In the genomic region with DNA sequence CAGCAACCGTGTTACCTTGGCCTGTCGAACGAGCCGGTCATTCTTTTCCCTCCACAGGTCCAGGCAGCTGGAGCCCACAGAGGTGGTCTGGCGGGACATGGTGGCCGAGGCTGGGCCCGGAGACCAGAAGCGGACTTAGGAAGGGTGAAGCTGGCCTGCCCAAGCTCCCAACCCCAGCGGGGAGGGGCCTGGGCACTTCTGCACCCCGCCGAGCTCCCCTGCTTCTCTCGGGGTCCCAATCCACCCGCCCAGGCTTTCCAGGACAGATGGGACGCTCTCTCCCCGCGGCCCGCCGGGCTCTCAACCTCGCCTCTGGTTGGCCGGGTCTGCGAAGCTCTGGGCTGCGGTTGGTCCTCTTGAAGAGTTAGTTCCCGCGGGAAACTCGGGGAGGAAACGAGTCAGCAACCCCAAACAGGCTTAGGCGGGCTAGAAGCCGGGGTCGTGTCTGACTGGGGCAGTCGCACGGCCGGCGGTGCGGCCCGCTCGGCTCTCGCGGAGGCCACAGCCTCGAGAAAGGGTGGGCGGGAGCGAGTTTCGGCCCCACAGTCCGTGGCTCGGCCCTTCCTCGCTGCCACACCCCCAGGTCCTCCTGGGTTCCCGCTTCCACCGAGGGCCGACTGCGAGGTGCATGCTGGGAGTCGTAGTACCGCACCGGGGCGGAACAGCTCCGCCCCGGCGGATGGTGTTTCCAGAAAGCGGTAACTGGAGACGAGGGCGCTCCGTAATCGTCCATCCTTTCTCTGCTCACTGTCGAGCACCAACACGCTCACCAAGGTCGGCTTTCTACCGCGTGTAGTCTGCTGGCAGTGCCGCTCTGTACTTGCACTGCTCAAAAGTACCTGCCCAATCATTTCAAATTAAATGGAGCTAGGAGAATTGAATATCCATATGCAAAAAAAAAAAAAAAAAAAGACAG, we compare ENCODE assay signal across 8 cellular contexts. TPM values are rescaled to one million over a fixed set of nuclear protein-coding genes. Genes with fewer than 3 reads are reported as not detected.
DNase-seq lines count a peak whose midpoint lies in the region; TF ChIP-seq lines count a peak whose summit lies in the region.

A gene (minus strand): TSS at position 517 of the 916 bp plus-strand sequence. CDS start 418 bp downstream, at position 99.

- TF ChIP-seq POLR2A in stomach (IDR thresholded peaks at IDR 0.05): no peak

- no peaks in the 10 kb centered on the region for H4K20me1 ChIP-seq in neural cell (ENCODE audit: insufficient read depth)

- intact Hi-C loops in stomach (cut with DNase I; ENCODE audit: low total_unique reads): no loop called here

- H3K9me2 ChIP-seq in neural cell (ENCODE audit: insufficient read depth, low read length): no peaks in the 10 kb centered on the region

- peak within 1 kb of the TSS; percentile 61 for H2AFZ ChIP-seq in neural cell (ENCODE audit: low read depth, low read length)

- TF ChIP-seq RAD21 in neural cell (conservative IDR thresholded peaks at IDR 0.05): peak; percentile 28

- H3K9ac ChIP-seq in neural cell (ENCODE audit: low read length): peak within 1 kb of the TSS; percentile 65

- H3K4me3 ChIP-seq in fibroblast of villous mesenchyme (ENCODE audit: low read depth, low read length) (peak within 1 kb of the TSS; percentile 80), neural cell (ENCODE audit: low read length) (peak within 1 kb of the TSS; percentile 93), stomach (peak within 1 kb of the TSS; percentile 61 to 76 (median 70))

- H3K4me2 ChIP-seq in neural cell (ENCODE audit: low read length): peak within 1 kb of the TSS; percentile 54

- H3F3A ChIP-seq in neural cell (ENCODE audit: insufficient read depth, low read length, poor library complexity, severe bottlenecking): no peaks in the 10 kb centered on the region

- WGBS in stomach, 5 donors: 0 to 1% (median 0%) methylated on average over 30 to 67 of the region's 67 CpGs

- peak; percentile 41 for TF ChIP-seq EP300 in neural cell (conservative IDR thresholded peaks at IDR 0.05; ENCODE audit: poor library complexity, severe bottlenecking)
- TF ChIP-seq EP300 in stomach (IDR thresholded peaks at IDR 0.05): no peak

- TF ChIP-seq CTCF in fibroblast of villous mesenchyme (IDR thresholded peaks at IDR 0.05; ENCODE audit: insufficient read depth, low read depth, low read length): no peak
- peak; percentile 40 for TF ChIP-seq CTCF in neural cell (IDR thresholded peaks at IDR 0.05; ENCODE audit: poor library complexity, severe bottlenecking)
- no peak for TF ChIP-seq CTCF in stomach (IDR thresholded peaks at IDR 0.05)

- DNase-seq in EL (peak; percentile 94), GOT3 (lab: John Stamatoyannopoulos, UW) (peak; percentile 46), LoVo (ENCODE audit: low spot score) (peak; percentile 89), SHP77 (lab: John Stamatoyannopoulos, UW) (peak; percentile 79 to 80), fibroblast of villous mesenchyme (ENCODE audit: low read depth) (peak; percentile 92), stomach (peak; percentile 89)
- peak; percentile 94 for DNase-seq in activated effector memory CD4-positive, alpha-beta T cell treated with anti-CD3 and anti-CD28 coated beads, Interleukin-2, amount 50 U/mL, for 16 hours

- H3K27ac ChIP-seq in neural cell (ENCODE audit: low read length) (peak within 1 kb of the TSS; percentile 65), stomach (peak within 1 kb of the TSS; percentile 58 to 87 (median 84))

- no peaks in the 10 kb centered on the region for H3K27me3 ChIP-seq in neural cell (ENCODE audit: insufficient read depth, low read depth, low read length)
- no peaks in the 10 kb centered on the region for H3K27me3 ChIP-seq in stomach

- peaks cover 14 to 28% (median 26%) of the 10 kb centered on the region in 4 donors for H3K4me1 ChIP-seq in stomach

- H3K9me3 ChIP-seq in neural cell (ENCODE audit: low read length) (no peaks in the 10 kb centered on the region), stomach (no peaks in the 10 kb centered on the region)

- H3K79me2 ChIP-seq in neural cell (replicated peaks; ENCODE audit: insufficient read depth, low read length): peaks cover 14% of the 10 kb centered on the region

- no peaks in the 10 kb centered on the region for H3K36me3 ChIP-seq in neural cell (ENCODE audit: insufficient read depth, low read length)
- H3K36me3 ChIP-seq in stomach: peaks cover 0 to 23% (median 18%) of the 10 kb centered on the region in 4 donors

TF ChIP-seq in neural cell, 6 proteins besides CTCF, POLR2A, EP300 and RAD21:
- TF ChIP-seq EZH2 (IDR thresholded peaks at IDR 0.05; ENCODE audit: borderline replicate concordance, insufficient read depth, low read length, poor library complexity, severe bottlenecking): no peak
- no peak for TF ChIP-seq TAF1 (IDR thresholded peaks at IDR 0.05; ENCODE audit: low read depth)
- peak; percentile 98 for TF ChIP-seq MXI1 (conservative IDR thresholded peaks at IDR 0.05; ENCODE audit: poor library complexity, severe bottlenecking)
- peak; percentile 45 for TF ChIP-seq POLR2AphosphoS5 (IDR thresholded peaks at IDR 0.05)
- TF ChIP-seq, protein P1, sequence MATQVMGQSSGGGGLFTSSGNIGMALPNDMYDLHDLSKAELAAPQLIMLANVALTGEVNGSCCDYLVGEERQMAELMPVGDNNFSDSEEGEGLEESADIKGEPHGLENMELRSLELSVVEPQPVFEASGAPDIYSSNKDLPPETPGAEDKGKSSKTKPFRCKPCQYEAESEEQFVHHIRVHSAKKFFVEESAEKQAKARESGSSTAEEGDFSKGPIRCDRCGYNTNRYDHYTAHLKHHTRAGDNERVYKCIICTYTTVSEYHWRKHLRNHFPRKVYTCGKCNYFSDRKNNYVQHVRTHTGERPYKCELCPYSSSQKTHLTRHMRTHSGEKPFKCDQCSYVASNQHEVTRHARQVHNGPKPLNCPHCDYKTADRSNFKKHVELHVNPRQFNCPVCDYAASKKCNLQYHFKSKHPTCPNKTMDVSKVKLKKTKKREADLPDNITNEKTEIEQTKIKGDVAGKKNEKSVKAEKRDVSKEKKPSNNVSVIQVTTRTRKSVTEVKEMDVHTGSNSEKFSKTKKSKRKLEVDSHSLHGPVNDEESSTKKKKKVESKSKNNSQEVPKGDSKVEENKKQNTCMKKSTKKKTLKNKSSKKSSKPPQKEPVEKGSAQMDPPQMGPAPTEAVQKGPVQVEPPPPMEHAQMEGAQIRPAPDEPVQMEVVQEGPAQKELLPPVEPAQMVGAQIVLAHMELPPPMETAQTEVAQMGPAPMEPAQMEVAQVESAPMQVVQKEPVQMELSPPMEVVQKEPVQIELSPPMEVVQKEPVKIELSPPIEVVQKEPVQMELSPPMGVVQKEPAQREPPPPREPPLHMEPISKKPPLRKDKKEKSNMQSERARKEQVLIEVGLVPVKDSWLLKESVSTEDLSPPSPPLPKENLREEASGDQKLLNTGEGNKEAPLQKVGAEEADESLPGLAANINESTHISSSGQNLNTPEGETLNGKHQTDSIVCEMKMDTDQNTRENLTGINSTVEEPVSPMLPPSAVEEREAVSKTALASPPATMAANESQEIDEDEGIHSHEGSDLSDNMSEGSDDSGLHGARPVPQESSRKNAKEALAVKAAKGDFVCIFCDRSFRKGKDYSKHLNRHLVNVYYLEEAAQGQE (IDR thresholded peaks at IDR 0.05; ENCODE audit: borderline replicate concordance): no peak
- peak; percentile 21 for TF ChIP-seq SMC3 (conservative IDR thresholded peaks at IDR 0.05; ENCODE audit: poor library complexity)
TF ChIP-seq in neural cell: peak in this region for 3.

RNA-seq across cellular contexts. Expression of the gene that starts here (rescaled TPM):
- total RNA-seq in fibroblast of villous mesenchyme (22.5 and 23.7 TPM in 2 replicates), stomach (10 to 100 TPM in 3 of 5 donors, 1 to 10 TPM in 2; 1.3 to 30.9 (median 15.8) TPM)
- polyA plus RNA-seq in neural cell (56.0 and 70.8 TPM in 2 replicates), stomach (10 to 100 TPM; 11.8 to 29.8 (median 17.1) TPM)
- 32.9 and 42.6 TPM in 2 replicates for polyA minus RNA-seq in neural cell

Comparison
In these comparisons a context has a peak if more than half of its experiments do, and no peak if none do; other contexts are left out.
1. Peak in every context shown above with its lines: DNase-seq, H3K4me3 ChIP-seq and H3K27ac ChIP-seq.